ENCODE assay signal across 37 cellular contexts in the genomic region with DNA sequence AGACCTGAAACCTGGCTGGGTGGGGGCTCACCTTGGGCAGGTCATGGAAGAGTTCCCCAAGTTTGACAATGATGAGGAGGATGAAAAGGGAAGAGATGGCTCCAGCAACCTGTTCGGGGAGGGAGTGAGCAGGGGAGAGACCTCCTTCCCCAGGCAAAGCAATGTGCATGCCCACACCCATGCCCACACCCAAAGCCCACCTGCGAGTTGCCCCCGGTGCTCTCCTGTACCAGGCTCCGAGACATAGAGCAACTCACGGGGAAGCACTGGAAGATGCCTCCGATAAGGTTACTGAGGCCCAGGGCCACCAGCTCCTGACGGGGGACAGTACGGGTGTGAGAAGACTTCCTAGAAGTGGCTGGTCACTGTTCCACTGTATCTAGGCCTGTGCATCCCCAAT. TPM values are rescaled to one million over a fixed set of nuclear protein-coding genes. Genes with fewer than 3 reads are reported as not detected.
"Had no signal": no experiment of that assay in that cellular context is flagged by ENCODE, and none has a peak within 500 bp of the region (broad histone marks: within the 10 kb centered on the region; RNA-seq: fewer than 3 reads in every experiment).

No MANE protein-coding gene starts in this region.

- H3K79me2 ChIP-seq: parathyroid adenoma had no signal

- H3K9me3 Mint-ChIP-seq: dendritic cell treated with granulocyte-macrophage colony-stimulating factor and Interleukin-4, amounts not matched to agents 40 ng/mL and 50 ng/mL, for 4 days; immature natural killer cell; mesothelial cell of epicardium; naive B cell; nephron progenitor cell; stimulated activated naive CD8-positive, alpha-beta T cell treated with anti-CD3 and anti-CD28 coated beads, Interleukin-15, amount 100 ng/mL, for 72 hours had no signal

- H3K36me3 Mint-ChIP-seq: naive B cell had no signal

- H3K27ac Mint-ChIP-seq: dendritic cell treated with granulocyte-macrophage colony-stimulating factor and Interleukin-4, amounts not matched to agents 40 ng/mL and 50 ng/mL, for 4 days; mesothelial cell of epicardium; naive B cell had no signal

- H3K4me2 ChIP-seq: smooth muscle cell had no signal

- H3K27ac ChIP-seq: colonic mucosa, esophagus squamous epithelium, heart right ventricle, neutrophil, parathyroid adenoma, prostate gland, right atrium auricular region, suprapubic skin, transverse colon, upper lobe of right lung, uterus had no signal

- DNase-seq: colonic mucosa; effector memory CD4-positive, alpha-beta T cell; erythroblast; esophagus squamous epithelium; foreskin melanocyte; glutamatergic neuron; heart right ventricle; hippocampal formation; immature natural killer cell; islet precursor cell; kidney glomerular epithelial cell; left ventricle myocardium superior; mesenchymal stem cell; mucosa of descending colon; naive B cell; nephron progenitor cell; stimulated activated CD4-positive, alpha-beta T cell treated with anti-CD3 and anti-CD28 coated beads, Interleukin-12 subunit alpha, Interleukin-12 subunit beta, amount 100 ng/mL, for 4 hours; stimulated activated CD4-positive, alpha-beta T cell treated with anti-CD3 and anti-CD28 coated beads, Interleukin-1b, Interleukin-23, amount 100 ng/mL, for 48 hours; stimulated activated CD4-positive, alpha-beta T cell treated with anti-CD3 and anti-CD28 coated beads, Interleukin-4, amount 100 ng/mL, for 1 hour; stimulated activated CD8-positive, alpha-beta memory T cell treated with anti-CD3 and anti-CD28 coated beads, Interleukin-4, amount 100 ng/mL, for 48 hours; stimulated activated naive CD4-positive, alpha-beta T cell; stimulated activated naive CD8-positive, alpha-beta T cell treated with anti-CD3 and anti-CD28 coated beads, Interleukin-15, amount 100 ng/mL, for 72 hours; transverse colon; upper lobe of right lung; uterus had no signal

- ATAC-seq: heart right ventricle; left ventricle myocardium superior; mucosa of descending colon; sciatic nerve; stimulated activated naive CD8-positive, alpha-beta T cell treated with anti-CD3 and anti-CD28 coated beads, Interleukin-15, amount 100 ng/mL, for 72 hours; upper lobe of right lung had no signal

- H3K4me1 ChIP-seq: uterus had no signal

- H3K4me3 ChIP-seq: colonic mucosa, esophagus squamous epithelium, heart right ventricle, lung, mucosa of descending colon, prostate gland, right atrium auricular region, smooth muscle cell, suprapubic skin, transverse colon, upper lobe of right lung, uterus had no signal

- H3K36me3 ChIP-seq: uterus had no signal

- H2AFZ ChIP-seq: parathyroid adenoma had no signal

- H3K9ac ChIP-seq: parathyroid adenoma had no signal

- H3K4me3 Mint-ChIP-seq: dendritic cell treated with granulocyte-macrophage colony-stimulating factor and Interleukin-4, amounts not matched to agents 40 ng/mL and 50 ng/mL, for 4 days; mesothelial cell of epicardium; naive B cell; nephron progenitor cell; stimulated activated naive CD8-positive, alpha-beta T cell treated with anti-CD3 and anti-CD28 coated beads, Interleukin-15, amount 100 ng/mL, for 72 hours had no signal

- H3K27me3 ChIP-seq: colonic mucosa, esophagus squamous epithelium, heart right ventricle, neutrophil, right atrium auricular region, suprapubic skin, transverse colon, upper lobe of right lung, uterus had no signal

- H3K27me3 Mint-ChIP-seq: dendritic cell treated with granulocyte-macrophage colony-stimulating factor and Interleukin-4, amounts not matched to agents 40 ng/mL and 50 ng/mL, for 4 days; naive B cell; stimulated activated naive CD8-positive, alpha-beta T cell treated with anti-CD3 and anti-CD28 coated beads, Interleukin-15, amount 100 ng/mL, for 72 hours had no signal

- H3K9me3 ChIP-seq: colonic mucosa, esophagus squamous epithelium, heart right ventricle, mucosa of descending colon, neutrophil, prostate gland, right atrium auricular region, suprapubic skin, transverse colon, upper lobe of right lung, uterus had no signal

RNA-seq across cellular contexts. Expression of gene TMEM89, which starts 8.8 kb away (rescaled TPM):
- total RNA-seq: cerebellum, esophagus squamous epithelium, heart right ventricle, left ventricle myocardium superior, lung, mesothelial cell of epicardium, omental fat pad, right atrium auricular region, sciatic nerve, smooth muscle cell, suprapubic skin, upper lobe of right lung, uterus had no signal
- polyA plus RNA-seq: heart right ventricle, immature natural killer cell had no signal

RNA-seq across cellular contexts. Expression of gene COL7A1, which starts 35.3 kb away (rescaled TPM):
- polyA plus RNA-seq: immature natural killer cell had no signal
